In genomic region chr5:9774472-9775079, GRCh38 we compare ENCODE assay signal across 12 cellular contexts.
A peak's percentile ranks its signal among the peaks of the same experiment; 100 is the strongest.
DNase-seq lines count a peak whose midpoint lies in the region; ATAC-seq and TF ChIP-seq lines count a peak whose summit lies in the region.
"Had no signal": no experiment of that assay in that cellular context is flagged by ENCODE, and none has a peak within 500 bp of the region (broad histone marks: within the 10 kb centered on the region; RNA-seq: fewer than 3 reads in every experiment).

No MANE protein-coding gene starts in this region.

- POLR2A ChIA-PET in IMR-90 (lab: Charles Lee; ENCODE audit: unreplicated experiment) (no interaction called here), OCI-LY7 (lab: Charles Lee) (no interaction called here)

- peak overlapping the region; percentile 97; the same call in 2 of the 3 replicates for H2BK15ac ChIP-seq in IMR-90 (ENCODE audit: low read depth, low read length)

- peak overlapping the region; percentile 21 for H2AK9ac ChIP-seq in IMR-90 (replicated peaks; ENCODE audit: low read depth, low read length, poor library complexity)

- no peaks in the 10 kb centered on the region for H3K9me3 ChIP-seq in DND-41 (ENCODE audit: insufficient read depth, low read length, severe bottlenecking)
- no peaks in the 10 kb centered on the region for H3K9me3 ChIP-seq in IMR-90 (ENCODE audit: control insufficient read depth, insufficient read depth, low read length)
- no peaks in the 10 kb centered on the region for H3K9me3 ChIP-seq in neural progenitor cell (ENCODE audit: low read depth)
- H3K9me3 ChIP-seq in OCI-LY7 (ENCODE audit: low read length), result no peaks in the 10 kb centered on the region
- H3K9me3 ChIP-seq: transverse colon had no signal

- H3K36me3 ChIP-seq in DND-41 (ENCODE audit: insufficient read depth, low read length) (no peaks in the 10 kb centered on the region), IMR-90 (ENCODE audit: control insufficient read depth, insufficient read depth, low read length) (no peaks in the 10 kb centered on the region), neural progenitor cell (no peaks in the 10 kb centered on the region), OCI-LY7 (ENCODE audit: insufficient read depth, low read length) (no peaks in the 10 kb centered on the region)
- H3K36me3 ChIP-seq: transverse colon had no signal

- H3K4me3 ChIP-seq in DND-41 (ENCODE audit: low read depth in 1 of 2, low read length in 2 of 2) (no peak overlapping the region), IMR-90 (ENCODE audit: insufficient read depth, low read depth, low read length) (no peak overlapping the region), neural progenitor cell (no peak overlapping the region), OCI-LY7 (ENCODE audit: low read depth, low read length, poor library complexity, severe bottlenecking) (no peak overlapping the region)
- H3K4me3 ChIP-seq: transverse colon had no signal

- DNase-seq in DND-41 (no peak), IMR-90 (peak; percentile 84), cerebellar cortex (ENCODE audit: low spot score) (peak; percentile 44), neural progenitor cell (ENCODE audit: low spot score) (peak; percentile 15), NCI-H774 (lab: John Stamatoyannopoulos, UW) (no peak), OCI-LY7 (ENCODE audit: low spot score) (no peak), cerebellum (ENCODE audit: low spot score) (no peak)
- DNase-seq: transverse colon had no signal

- peak overlapping the region; percentile 95 to 97; a peak in 3 of 4 replicates for H4K8ac ChIP-seq in IMR-90 (ENCODE audit: low read depth in 2 of 2, low read length in 2 of 2)

- H3K23ac ChIP-seq in IMR-90 (ENCODE audit: low read depth, low read length), result peak overlapping the region; percentile 88; the same call in 1 of the 2 replicates

- H4K5ac ChIP-seq in IMR-90 (ENCODE audit: low read depth, low read length), result peak overlapping the region; percentile 99

- peak overlapping the region; percentile 96 for H4K91ac ChIP-seq in IMR-90 (ENCODE audit: insufficient read depth, low read depth, low read length)

- H3K14ac ChIP-seq in IMR-90 (replicated peaks; ENCODE audit: low read depth, low read length), result peak overlapping the region; percentile 97

- ATAC-seq in DND-41 (ENCODE audit: insufficient read depth, low read depth), result no peak
- ATAC-seq in IMR-90 (ENCODE audit: low read depth), result peak; percentile 44; the same call in 1 of the 2 replicates
- no peak for ATAC-seq in HG02870 (IDR thresholded peaks at IDR 0.05; ENCODE audit: unreplicated experiment)
- ATAC-seq: activated CD4-positive, CD25-positive, alpha-beta regulatory T cell treated with anti-CD3 and anti-CD28 coated beads, Interleukin-2, amount 50 U/mL, for 24 hours; activated T-helper 17 cell treated with anti-CD3 and anti-CD28 coated beads, Interleukin-2, amount 50 U/mL, for 72 hours; Panc1 had no signal

- no TSS peak for BruUV-seq in IMR-90 (replicated peaks; lab: Mats Ljungman, UMichigan)
- no TSS peak for BruUV-seq in OCI-LY7 (replicated peaks; lab: Mats Ljungman, UMichigan)

- dilution Hi-C loops in IMR-90 (cut with HindIII; ENCODE audit: low sequenced_read_pairs, unreplicated experiment), result no loop called here

- H3K27me3 Mint-ChIP-seq in neural progenitor cell (ENCODE audit: insufficient read depth, low read depth), result peaks cover 2% of the 10 kb centered on the region
- H3K27me3 Mint-ChIP-seq: activated T-helper 17 cell treated with anti-CD3 and anti-CD28 coated beads, Interleukin-2, amount 50 U/mL, for 72 hours had no signal

- no peak overlapping the region for H3K56ac ChIP-seq in IMR-90 (ENCODE audit: extremely low read depth, insufficient read depth, low read length)

- H3K9me1 ChIP-seq in IMR-90 (ENCODE audit: insufficient read depth, low read length), result peaks cover 15% of the 10 kb centered on the region

- no peaks in the 10 kb centered on the region for H3K36me3 Mint-ChIP-seq in neural progenitor cell

- H3K4me3 Mint-ChIP-seq in neural progenitor cell, result no peak overlapping the region
- H3K4me3 Mint-ChIP-seq: activated T-helper 17 cell treated with anti-CD3 and anti-CD28 coated beads, Interleukin-2, amount 50 U/mL, for 72 hours had no signal

- no peaks in the 10 kb centered on the region for H3K4me1 Mint-ChIP-seq in neural progenitor cell
- H3K4me1 Mint-ChIP-seq: activated T-helper 17 cell treated with anti-CD3 and anti-CD28 coated beads, Interleukin-2, amount 50 U/mL, for 72 hours had no signal

- H2BK5ac ChIP-seq in IMR-90 (ENCODE audit: low read depth, low read length, poor library complexity, severe bottlenecking), result peak overlapping the region; percentile 72

- no peaks in the 10 kb centered on the region for H3K4me1 ChIP-seq in DND-41 (ENCODE audit: insufficient read depth, low read length)
- H3K4me1 ChIP-seq in IMR-90 (ENCODE audit: control insufficient read depth, insufficient read depth, low read length), result peaks cover 8% of the 10 kb centered on the region
- H3K4me1 ChIP-seq in neural progenitor cell, result no peaks in the 10 kb centered on the region
- H3K4me1 ChIP-seq in OCI-LY7 (ENCODE audit: insufficient read depth, low read length, poor library complexity, severe bottlenecking), result no peaks in the 10 kb centered on the region
- H3K4me1 ChIP-seq: transverse colon had no signal

- H3K27me3 ChIP-seq in DND-41 (ENCODE audit: insufficient read depth, low read length, poor library complexity) (no peaks in the 10 kb centered on the region), IMR-90 (ENCODE audit: control insufficient read depth, insufficient read depth, low read length) (no peaks in the 10 kb centered on the region), neural progenitor cell (no peaks in the 10 kb centered on the region)
- H3K27me3 ChIP-seq: transverse colon had no signal

- TF ChIP-seq CTCF in DND-41 (IDR thresholded peaks at IDR 0.05; ENCODE audit: borderline replicate concordance, extremely low read depth, low read length, poor library complexity, severe bottlenecking), result peak; percentile 27
- TF ChIP-seq CTCF in IMR-90 (conservative IDR thresholded peaks at IDR 0.05; ENCODE audit: low read depth, low read length), result peak; percentile 63
- peak; percentile 25 for TF ChIP-seq CTCF in neural progenitor cell (IDR thresholded peaks at IDR 0.05)
- no peak for TF ChIP-seq CTCF in OCI-LY7 (conservative IDR thresholded peaks at IDR 0.05; ENCODE audit: low read length)

- H3K9me2 ChIP-seq in OCI-LY7 (ENCODE audit: insufficient read depth, low read length), result no peaks in the 10 kb centered on the region

- H2BK20ac ChIP-seq in IMR-90 (ENCODE audit: low read depth, low read length), result peak overlapping the region; percentile 96

- no peaks in the 10 kb centered on the region for H3K79me2 ChIP-seq in DND-41 (ENCODE audit: insufficient read depth, low read length)
- no peaks in the 10 kb centered on the region for H3K79me2 ChIP-seq in neural progenitor cell (ENCODE audit: low read depth)
- no peaks in the 10 kb centered on the region for H3K79me2 ChIP-seq in OCI-LY7 (ENCODE audit: insufficient read depth, low read depth, low read length)

- peak; percentile 75 for TF ChIP-seq RAD21 in IMR-90 (IDR thresholded peaks at IDR 0.05; ENCODE audit: low read length)

- intact Hi-C loops in IMR-90 (cut with micrococcal nuclease) (loop anchor here (1.0 to 5.0 kb wide), 2 partner anchors 258 to 459 kb away; no protein-coding TSS in a partner anchor), OCI-LY7 (cut with micrococcal nuclease; ENCODE audit: unreplicated experiment) (no loop called here)

- H3K18ac ChIP-seq in IMR-90 (ENCODE audit: low read depth, low read length), result peak overlapping the region; percentile 100

- peak overlapping the region; percentile 85 for H2AK5ac ChIP-seq in IMR-90 (ENCODE audit: low read depth, low read length)

- H3F3A ChIP-seq in neural progenitor cell (ENCODE audit: low read depth), result no peaks in the 10 kb centered on the region

- H3K27ac ChIP-seq in DND-41 (ENCODE audit: low read length) (no peak overlapping the region), IMR-90 (ENCODE audit: insufficient read depth, low read length) (peak overlapping the region; percentile 61), neural progenitor cell (no peak overlapping the region), OCI-LY7 (ENCODE audit: low read depth, low read length, poor library complexity, severe bottlenecking) (no peak overlapping the region)
- H3K27ac ChIP-seq: transverse colon had no signal

- no peaks in the 10 kb centered on the region for H3K9me3 Mint-ChIP-seq in neural progenitor cell

- H4K20me1 ChIP-seq in DND-41 (ENCODE audit: insufficient read depth, low read length) (no peaks in the 10 kb centered on the region), IMR-90 (ENCODE audit: insufficient read depth, low read length) (no peaks in the 10 kb centered on the region), neural progenitor cell (ENCODE audit: low read depth) (no peaks in the 10 kb centered on the region), OCI-LY7 (ENCODE audit: insufficient read depth, low read length) (no peaks in the 10 kb centered on the region)

- no CpG with 5 or more reads among the region's 3 CpGs for WGBS in IMR-90 (ENCODE audit: extremely low coverage in 2 of 2, insufficient read length in 1 of 2), 2 experiments

- TF ChIP-seq POLR2A in IMR-90 (IDR thresholded peaks at IDR 0.05; ENCODE audit: low read depth, low read length), result no peak

- no peaks in the 10 kb centered on the region for H3K79me1 ChIP-seq in IMR-90 (ENCODE audit: low read depth in 1 of 2, low read length in 2 of 2)

- H3K4me2 ChIP-seq in DND-41 (ENCODE audit: insufficient read depth, low read length), result no peak overlapping the region
- H3K4me2 ChIP-seq in IMR-90 (ENCODE audit: low read depth, low read length), result no peak overlapping the region
- H3K4me2 ChIP-seq in neural progenitor cell, result no peak overlapping the region
- no peak overlapping the region for H3K4me2 ChIP-seq in OCI-LY7 (ENCODE audit: low read length)

- H3K4ac ChIP-seq in IMR-90 (ENCODE audit: low read depth, low read length), result peak overlapping the region; percentile 92

- in situ Hi-C loops in IMR-90 (cut with MboI; ENCODE audit: low sequenced_read_pairs), result loop anchor here (10.0 kb wide), 2 partner anchors 250 to 460 kb away; no protein-coding TSS in a partner anchor

- no peak overlapping the region for H3K27ac Mint-ChIP-seq in neural progenitor cell
- H3K27ac Mint-ChIP-seq: activated T-helper 17 cell treated with anti-CD3 and anti-CD28 coated beads, Interleukin-2, amount 50 U/mL, for 72 hours had no signal

- H2AFZ ChIP-seq in DND-41 (ENCODE audit: low read depth, low read length) (no peak overlapping the region), IMR-90 (replicated peaks; ENCODE audit: low read length, poor library complexity) (peak overlapping the region; percentile 91), neural progenitor cell (replicated peaks) (no peak overlapping the region), OCI-LY7 (ENCODE audit: low read length) (no peak overlapping the region)

- peak overlapping the region; percentile 98 for H2BK120ac ChIP-seq in IMR-90 (ENCODE audit: low read depth, low read length)

- no peak overlapping the region for H3K9ac ChIP-seq in DND-41 (ENCODE audit: low read depth, low read length)
- no peak overlapping the region for H3K9ac ChIP-seq in IMR-90 (ENCODE audit: low read depth, low read length)
- no peak overlapping the region for H3K9ac ChIP-seq in neural progenitor cell

- CTCF ChIA-PET in IMR-90 (lab: Yijun Ruan, JAX), result interaction anchor here (2.2 kb wide), 1 partner anchor 256 kb away, joined by 6 read pairs; no protein-coding TSS in a partner anchor
- CTCF ChIA-PET in OCI-LY7 (lab: Charles Lee; ENCODE audit: unreplicated experiment), result no interaction called here

TF ChIP-seq in IMR-90, 13 proteins besides CTCF, POLR2A, EP300 and RAD21 (continues in another document):
- peak; percentile 70 for TF ChIP-seq SMC3 (IDR thresholded peaks at IDR 0.05; ENCODE audit: low read depth, low read length)

Comparison
In these comparisons a context has a peak if more than half of its experiments do, and no peak if none do; other contexts are left out.
1. DNase-seq: peak in IMR-90 (single experiment), cerebellar cortex (single experiment) and neural progenitor cell (single experiment); none in DND-41 (single experiment), NCI-H774 (single experiment), OCI-LY7 (single experiment) and cerebellum (single experiment).